25 cellular contexts compared by ENCODE assay signal in genomic region chr20:62779417-62779685, GRCh38. TPM values are rescaled to one million over a fixed set of nuclear protein-coding genes. Genes with fewer than 3 reads are reported as not detected.
DNase-seq lines count a peak whose midpoint lies in the region; ATAC-seq, FAIRE-seq and TF ChIP-seq lines count a peak whose summit lies in the region.
"Had no signal": no experiment of that assay in that cellular context is flagged by ENCODE, and none has a peak within 500 bp of the region (broad histone marks: within the 10 kb centered on the region; RNA-seq: fewer than 3 reads in every experiment).

No MANE protein-coding gene starts in this region.

- H2AK5ac ChIP-seq in H1 (ENCODE audit: low read depth, low read length) = no peak overlapping the region

- DNase-seq in Right ventricle myocardium inferior (ENCODE audit: missing footprints) (peak; percentile 43), left cardiac atrium (no peak), H1 (ENCODE audit: low read depth in 1 of 2, low spot score in 2 of 2) (no peak), NCI-H146 (lab: John Stamatoyannopoulos, UW) (no peak), left lung (no peak), SKM-1 treated with dmso at 0.1 percent for 144 hours (lab: John Stamatoyannopoulos, UW; ENCODE audit: unreplicated experiment) (no peak)
- DNase-seq: ACHN; AML-193; BE2C; CD4-positive, CD25-positive, alpha-beta regulatory T cell; CD8-positive, alpha-beta T cell; DMS 273 treated with DMSO at 0.1 percent for 48 hours; DMS79; EL; GDM1; GM23248 had no signal

- H3K4me3 ChIP-seq in BLaER1 treated with 17β-estradiol and CSF1 and Interleukin-3, amounts not matched to agents 10 nM and 100 nM = no peak overlapping the region
- H3K4me3 ChIP-seq in H1 (ENCODE audit: extremely low read depth in 1 of 4, insufficient read depth in 2 of 4, low read depth in 3 of 4, low read length in 4 of 4) (no peak overlapping the region), left lung (no peak overlapping the region)
- H3K4me3 ChIP-seq: GM12878, GM23248 had no signal

- TF ChIP-seq POLR2A in H1 (IDR thresholded peaks at IDR 0.05; ENCODE audit: control extremely low read depth in 1 of 2, low read depth in 2 of 2, low read length in 2 of 2) = no peak

- TF ChIP-seq CTCF in H1 (IDR thresholded peaks at IDR 0.05; ENCODE audit: control extremely low read depth in 1 of 3, insufficient read depth in 1 of 3, low read depth in 1 of 3, low read length in 3 of 3) (no peak), left lung (IDR thresholded peaks at IDR 0.05) (no peak)

- H3K23me2 ChIP-seq in H1 (ENCODE audit: low read depth, low read length) = no peaks in the 10 kb centered on the region

- no peaks in the 10 kb centered on the region for H3K79me1 ChIP-seq in H1 (ENCODE audit: low read depth, low read length)

- no peak overlapping the region for H3K56ac ChIP-seq in H1 (replicated peaks; ENCODE audit: insufficient read length, low read depth, low read length)

- H3K27me3 ChIP-seq in BLaER1 treated with 17β-estradiol and CSF1 and Interleukin-3, amounts not matched to agents 10 nM and 100 nM = peaks cover 0 to 15% (median 0%) of the 10 kb centered on the region in 11 experiments; a peak in 8 of 22 replicates
- H3K27me3 ChIP-seq in H1 (replicated peaks in 1 of 4; ENCODE audit: control insufficient read depth in 3 of 4, extremely low read depth in 1 of 4, insufficient read depth in 3 of 4, low read length in 3 of 4) (no peaks in the 10 kb centered on the region), left lung (peaks cover 0 to 19% of the 10 kb centered on the region in 2 donors)
- H3K27me3 ChIP-seq: BE2C had no signal

- no peak overlapping the region for H3K14ac ChIP-seq in H1 (ENCODE audit: insufficient read length)

- H2BK20ac ChIP-seq in H1 (ENCODE audit: low read length) = peak overlapping the region; percentile 61; the same call in 1 of the 2 replicates

- no peak overlapping the region for H3K27ac ChIP-seq in BLaER1 treated with 17β-estradiol and CSF1 and Interleukin-3, amounts not matched to agents 10 nM and 100 nM
- H3K27ac ChIP-seq in H1 (ENCODE audit: low read depth, low read length) (no peak overlapping the region), left lung (no peak overlapping the region)
- H3K27ac ChIP-seq: 22Rv1, C4-2B, GM23248 had no signal

- FAIRE-seq in H1 (lab: Jason Lieb, UNC) = no peak
- FAIRE-seq: A204.1, GM12878, GM19239 had no signal

- TF ChIP-seq RAD21 in H1 (IDR thresholded peaks at IDR 0.05 in 1 of 2, conservative IDR thresholded peaks at IDR 0.05 in 1 of 2; ENCODE audit: low read depth in 2 of 2, low read length in 2 of 2) = no peak

- no peak overlapping the region for H2BK120ac ChIP-seq in H1 (replicated peaks; ENCODE audit: low read depth, low read length)

- H4K8ac ChIP-seq in H1 (ENCODE audit: extremely low read depth, insufficient read depth, low read length) = 0 out of 2 replicates have a peak overlapping the region, but pooled peaks have one; percentile 11

- H2BK5ac ChIP-seq in H1 (ENCODE audit: low read depth, low read length) = no peak overlapping the region

- TF ChIP-seq EP300 in H1 (IDR thresholded peaks at IDR 0.05; ENCODE audit: borderline replicate concordance in 1 of 2, low read depth in 2 of 2, low read length in 2 of 2) = no peak

- H3K23ac ChIP-seq in H1 (ENCODE audit: insufficient read length) = no peak overlapping the region

- no peaks in the 10 kb centered on the region for H3K36me3 ChIP-seq in BLaER1 treated with 17β-estradiol and CSF1 and Interleukin-3, amounts not matched to agents 10 nM and 100 nM
- H3K36me3 ChIP-seq in H1 (ENCODE audit: control insufficient read depth in 2 of 4, insufficient read depth in 4 of 4, low read length in 3 of 4) (no peaks in the 10 kb centered on the region), left lung (no peaks in the 10 kb centered on the region)
- H3K36me3 ChIP-seq: BE2C had no signal

- no peaks in the 10 kb centered on the region for H3K79me2 ChIP-seq in H1 (ENCODE audit: control insufficient read depth in 1 of 2, insufficient read depth in 2 of 2, low read length in 2 of 2)

- no peaks in the 10 kb centered on the region for H4K20me1 ChIP-seq in BLaER1 treated with 17β-estradiol and CSF1 and Interleukin-3, amounts not matched to agents 10 nM and 100 nM
- H4K20me1 ChIP-seq in H1 (replicated peaks in 1 of 2; ENCODE audit: control insufficient read depth in 1 of 2, insufficient read depth in 2 of 2, low read length in 2 of 2) = no peaks in the 10 kb centered on the region

- peak overlapping the region; percentile 75; the same call in 1 of the 2 replicates for H2BK12ac ChIP-seq in H1 (ENCODE audit: low read depth, low read length)

- H2BK15ac ChIP-seq in H1 (ENCODE audit: low read length) = no peak overlapping the region

- intact Hi-C loops in Right ventricle myocardium inferior (cut with DNase I) (no loop called here), left cardiac atrium (cut with DNase I) (no loop called here), left lung (cut with DNase I) (no loop called here)

- ATAC-seq in Right ventricle myocardium inferior (no peak), left cardiac atrium (no peak), left lung (no peak)
- ATAC-seq: CD8-positive, alpha-beta T cell; GM12878; HCT116 had no signal

- H3K4ac ChIP-seq in H1 (replicated peaks; ENCODE audit: insufficient read length, low read depth, low read length) = no peak overlapping the region

- H3K4me1 ChIP-seq in BLaER1 treated with 17β-estradiol and CSF1 and Interleukin-3, amounts not matched to agents 10 nM and 100 nM = peaks cover 77 to 99% (median 97%) of the 10 kb centered on the region in 10 experiments
- H3K4me1 ChIP-seq in H1 (replicated peaks in 1 of 4; ENCODE audit: control insufficient read depth in 3 of 4, insufficient read depth in 4 of 4, low read length in 3 of 4) = peaks cover 0 to 13% (median 3%) of the 10 kb centered on the region in 4 experiments; a peak in 4 of 7 replicates
- peaks cover 0 to 40% of the 10 kb centered on the region in 2 donors for H3K4me1 ChIP-seq in left lung
- H3K4me1 ChIP-seq: Caco-2 had no signal

- CTCF ChIA-PET in H1 (lab: Charles Lee; ENCODE audit: partially characterized antibody) = interaction anchor here (0.6 to 3.4 kb wide), 10 partner anchors 10 to 664 kb away, joined by 3 to 35 read pairs (median 4); partner anchors contain the start of gene NTSR1

- H4K91ac ChIP-seq in H1 (replicated peaks; ENCODE audit: insufficient read length, low read length) = no peak overlapping the region

- peak overlapping the region; percentile 60; the same call in 1 of the 2 replicates for H3K18ac ChIP-seq in H1 (ENCODE audit: extremely low read depth, low read length)

- no peak overlapping the region for H2AFZ ChIP-seq in H1 (ENCODE audit: low read length)
- H2AFZ ChIP-seq: GM23248 had no signal

- H3K9me3 ChIP-seq in BLaER1 treated with 17β-estradiol and CSF1 and Interleukin-3, amounts not matched to agents 10 nM and 100 nM (replicated peaks in 1 of 11) = peaks cover 0 to 8% (median 0%) of the 10 kb centered on the region in 11 experiments; a peak in 1 of 22 replicates
- H3K9me3 ChIP-seq in H1 (ENCODE audit: insufficient read depth in 2 of 2, low read depth in 1 of 2, low read length in 1 of 2) = no peaks in the 10 kb centered on the region
- no peaks in the 10 kb centered on the region for H3K9me3 ChIP-seq in left lung
- H3K9me3 ChIP-seq: BE2C had no signal

- POLR2A ChIA-PET in H1 (lab: Charles Lee; ENCODE audit: partially characterized antibody) = interaction anchor here (0.6 to 1.6 kb wide), 2 partner anchors 12 to 45 kb away, joined by 3 to 4 read pairs; no protein-coding TSS in a partner anchor

- peak overlapping the region in 9 of 11 experiments; percentile 35 to 93 (median 81); a peak in 10 of 22 replicates for H3K4me2 ChIP-seq in BLaER1 treated with 17β-estradiol and CSF1 and Interleukin-3, amounts not matched to agents 10 nM and 100 nM
- H3K4me2 ChIP-seq in H1 (ENCODE audit: insufficient read depth in 1 of 2, low read depth in 2 of 2, low read length in 2 of 2) = no peak overlapping the region

- no peak overlapping the region for H3K9ac ChIP-seq in BLaER1 treated with 17β-estradiol and CSF1 and Interleukin-3, amounts not matched to agents 10 nM and 100 nM
- H3K9ac ChIP-seq in H1 (replicated peaks in 1 of 4; ENCODE audit: extremely low read depth in 1 of 4, low read depth in 3 of 4, low read length in 3 of 4) = no peak overlapping the region
- H3K9ac ChIP-seq: GM23248 had no signal

- 98% methylated on average over 6 of the region's 7 CpGs; no CpG with 5 or more reads in 1 of the 2 experiments for WGBS in H1 (ENCODE audit: extremely low coverage in 1 of 2, insufficient coverage in 1 of 2, insufficient read length in 1 of 2, insufficient replicate concordance in 2 of 2, low coverage in 1 of 2, low lambda C conversion rate in 2 of 2, missing lambda C conversion rate in 1 of 2), 2 experiments

- H4K5ac ChIP-seq in H1 (ENCODE audit: insufficient read length, low read depth, low read length) = no peak overlapping the region

RNA-seq across cellular contexts. Expression of gene MRGBP, which starts 16.9 kb away (rescaled TPM):
- total RNA-seq in Right ventricle myocardium inferior (10.0 TPM), left cardiac atrium (1 to 10 TPM; 8.9 TPM), left lung (10 to 100 TPM in 1 of 2 donors, 1 to 10 TPM in 1; 6.1 to 10.1 TPM)
- total RNA-seq in H1 (2021; fragmentation: NEBNext Ultra II Directional; extraction: Animal tissue kit (Norgen Biotek cat#: 25700)) = 16.8 and 18.7 TPM in 2 replicates
- polyA plus RNA-seq in H1 (2011; rRNA removed) = 15.0 and 16.7 TPM in 2 replicates
- 16.9 TPM for polyA plus RNA-seq in H1 (2011; cell fraction: cytosol; rRNA removed)
- 15.2 TPM for polyA plus RNA-seq in H1 (2011; cell fraction: nucleus; rRNA removed)
- 12.4 to 15.8 TPM (median 14.1 TPM) in 4 replicates for polyA plus RNA-seq in H1 (2012, experiment 1 of 2)
- 12.8 TPM for polyA plus RNA-seq in H1 (2012, experiment 2 of 2)
- 12.5 TPM for polyA plus RNA-seq in H1 (2013, experiment 1 of 2)
- polyA plus RNA-seq in H1 (2013, experiment 2 of 2) = 13.0 TPM
- 9.2 and 10.4 TPM in 2 replicates for polyA minus RNA-seq in H1 (2011; rRNA and poly(A)+ RNA removed)
- 7.4 TPM for polyA minus RNA-seq in H1 (2011; cell fraction: cytosol; rRNA and poly(A)+ RNA removed)
- 9.5 TPM for polyA minus RNA-seq in H1 (2011; cell fraction: nucleus; rRNA and poly(A)+ RNA removed)

RNA-seq across cellular contexts. Expression of gene OGFR, which starts 25.3 kb away (rescaled TPM):
- total RNA-seq in Right ventricle myocardium inferior = 22.5 TPM
- 10 to 100 TPM; 23.3 to 23.6 TPM for total RNA-seq in left cardiac atrium
- total RNA-seq in H1 (2021; fragmentation: NEBNext Ultra II Directional; extraction: Animal tissue kit (Norgen Biotek cat#: 25700)) = 25.1 and 25.8 TPM in 2 replicates
- 13.9 and 26.7 TPM in 2 replicates for polyA plus RNA-seq in H1 (2011; rRNA removed)
- 31.1 TPM for polyA plus RNA-seq in H1 (2011; cell fraction: cytosol; rRNA removed)
- polyA plus RNA-seq in H1 (2011; cell fraction: nucleus; rRNA removed) = 31.9 TPM
- polyA plus RNA-seq in H1 (2012, experiment 1 of 2) = 14.3 to 22.7 TPM (median 20.9 TPM) in 4 replicates
- 14.7 TPM for polyA plus RNA-seq in H1 (2012, experiment 2 of 2)
- polyA plus RNA-seq in H1 (2013, experiment 1 of 2) = 14.1 TPM
- 12.8 TPM for polyA plus RNA-seq in H1 (2013, experiment 2 of 2)
- 9.5 and 11.2 TPM in 2 replicates for polyA minus RNA-seq in H1 (2011; rRNA and poly(A)+ RNA removed)
- polyA minus RNA-seq in H1 (2011; cell fraction: cytosol; rRNA and poly(A)+ RNA removed) = 18.2 TPM
- 11.4 TPM for polyA minus RNA-seq in H1 (2011; cell fraction: nucleus; rRNA and poly(A)+ RNA removed)
- total RNA-seq in left lung = 10 to 100 TPM; 40.9 to 58.3 TPM

RNA-seq across cellular contexts. Expression of gene COL9A3, which starts 37.5 kb away (rescaled TPM):
- total RNA-seq in Right ventricle myocardium inferior (5.5 TPM), left cardiac atrium (1 to 10 TPM; 4.0 to 4.7 TPM), left lung (1 to 10 TPM; 2.3 to 2.6 TPM)
- total RNA-seq in H1 (2021; fragmentation: NEBNext Ultra II Directional; extraction: Animal tissue kit (Norgen Biotek cat#: 25700)) = 76.0 and 80.1 TPM in 2 replicates
- 21.7 and 39.7 TPM in 2 replicates for polyA plus RNA-seq in H1 (2011; rRNA removed)
- polyA plus RNA-seq in H1 (2011; cell fraction: cytosol; rRNA removed) = 47.5 TPM
- 245 TPM for polyA plus RNA-seq in H1 (2011; cell fraction: nucleus; rRNA removed)
- polyA plus RNA-seq in H1 (2012, experiment 1 of 2) = 54.7 to 62.3 TPM (median 59.2 TPM) in 4 replicates
- 36.6 TPM for polyA plus RNA-seq in H1 (2012, experiment 2 of 2)
- 97.2 TPM for polyA plus RNA-seq in H1 (2013, experiment 1 of 2)
- 86.2 TPM for polyA plus RNA-seq in H1 (2013, experiment 2 of 2)
- 3.3 and 4.8 TPM in 2 replicates for polyA minus RNA-seq in H1 (2011; rRNA and poly(A)+ RNA removed)
- polyA minus RNA-seq in H1 (2011; cell fraction: cytosol; rRNA and poly(A)+ RNA removed) = 16.0 TPM
- 24.0 TPM for polyA minus RNA-seq in H1 (2011; cell fraction: nucleus; rRNA and poly(A)+ RNA removed)
- total RNA-seq: CD4-positive, CD25-positive, alpha-beta regulatory T cell; CD8-positive, alpha-beta T cell; GM23248; H4 had no signal
- polyA plus RNA-seq: CD4-positive, CD25-positive, alpha-beta regulatory T cell had no signal

Comparison
In these comparisons a context has a peak if more than half of its experiments do, and no peak if none do; other contexts are left out.
1. H3K4me2 ChIP-seq: peak in BLaER1 treated with 17β-estradiol and CSF1 and Interleukin-3, amounts not matched to agents 10 nM and 100 nM (9 of 11); none in H1 (0 of 2).
2. RNA of gene COL9A3, which starts 37.5 kb away (total RNA-seq): 76.0 to 80.1 TPM in H1; 5.5 TPM in Right ventricle myocardium inferior (single experiment), 4.0 to 4.7 TPM in left cardiac atrium and 2.3 to 2.6 TPM in left lung; every median in the first group is over 10 times any median in the second.